17 cellular contexts compared by ENCODE assay signal in the genomic region with DNA sequence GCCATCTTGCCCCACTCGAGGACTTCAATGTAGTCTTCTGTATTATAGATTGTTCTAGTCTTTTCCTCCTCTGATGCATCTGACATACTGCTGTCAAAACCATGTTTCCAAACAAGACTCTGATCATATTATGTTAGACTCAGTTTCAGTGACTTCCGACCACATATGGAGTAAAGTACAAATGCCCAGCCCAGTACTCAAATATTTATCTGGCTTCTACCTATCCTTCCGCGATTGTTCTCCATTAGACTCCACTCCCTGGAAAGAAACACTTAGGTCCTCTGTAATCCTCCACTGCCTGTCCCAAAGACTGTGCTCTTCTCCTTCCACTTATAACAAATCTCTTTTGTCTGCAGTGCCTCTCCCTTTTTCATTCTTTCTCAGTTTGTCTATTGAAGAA.
"Had no signal": no experiment of that assay in that cellular context is flagged by ENCODE, and none has a peak within 500 bp of the region (broad histone marks: within the 10 kb centered on the region; RNA-seq: fewer than 3 reads in every experiment).

No MANE protein-coding gene starts in this region.

- H3K9me3 ChIP-seq: esophagus muscularis mucosa, pancreas had no signal

- H3K9me3 Mint-ChIP-seq: activated B cell treated with CpG ODN at 0.5 μM for 24 hours; activated T-cell treated with anti-CD3 and anti-CD28 coated beads, Interleukin-2, amount 50 U/mL, for 72 hours had no signal

- ATAC-seq: activated CD8-positive, alpha-beta T cell treated with anti-CD3 and anti-CD28 coated beads for 36 hours; activated naive CD4-positive, alpha-beta T cell treated with anti-CD3 and anti-CD28 coated beads, Interleukin-2, amount 50 U/mL, for 72 hours; activated T-cell treated with anti-CD3 and anti-CD28 coated beads, Interleukin-2, amount 50 U/mL, for 72 hours; left ventricle myocardium superior had no signal

- H3K27ac ChIP-seq: esophagus muscularis mucosa, neural progenitor cell, pancreas had no signal

- H3K9ac ChIP-seq: neural progenitor cell had no signal

- H3K4me1 ChIP-seq: pancreas had no signal

- H3K4me3 ChIP-seq: esophagus muscularis mucosa, neural progenitor cell, pancreas had no signal

- H3K27ac Mint-ChIP-seq: activated B cell treated with CpG ODN at 0.5 μM for 24 hours; activated CD8-positive, alpha-beta T cell treated with anti-CD3 and anti-CD28 coated beads for 36 hours; activated naive CD4-positive, alpha-beta T cell treated with anti-CD3 and anti-CD28 coated beads, Interleukin-2, amount 50 U/mL, for 72 hours; activated T-cell treated with anti-CD3 and anti-CD28 coated beads, Interleukin-2, amount 50 U/mL, for 72 hours; neural progenitor cell had no signal

- H3K27me3 Mint-ChIP-seq: activated B cell treated with CpG ODN at 0.5 μM for 24 hours had no signal

- H2AFZ ChIP-seq: neural progenitor cell had no signal

- H3K27me3 ChIP-seq: esophagus muscularis mucosa, neural progenitor cell, pancreas had no signal

- H3K4me2 ChIP-seq: neural progenitor cell had no signal

- H3K4me3 Mint-ChIP-seq: activated B cell treated with CpG ODN at 0.5 μM for 24 hours; activated CD8-positive, alpha-beta T cell treated with anti-CD3 and anti-CD28 coated beads for 36 hours; activated T-cell treated with anti-CD3 and anti-CD28 coated beads, Interleukin-2, amount 50 U/mL, for 72 hours; neural progenitor cell had no signal

- H3K36me3 Mint-ChIP-seq: activated naive CD4-positive, alpha-beta T cell treated with anti-CD3 and anti-CD28 coated beads, Interleukin-2, amount 50 U/mL, for 72 hours; neural progenitor cell had no signal

- H3K4me1 Mint-ChIP-seq: activated B cell treated with CpG ODN at 0.5 μM for 24 hours had no signal

- DNase-seq: activated B cell treated with CpG ODN at 0.5 μM for 24 hours; activated CD4-positive, alpha-beta T cell treated with anti-CD3 and anti-CD28 coated beads for 48 hours; activated CD8-positive, alpha-beta memory T cell treated with anti-CD3 and anti-CD28 coated beads, Interleukin-2, amount 50 U/mL, for 4 hours; activated CD8-positive, alpha-beta T cell treated with anti-CD3 and anti-CD28 coated beads for 36 hours; activated gamma-delta T cell; activated T-cell treated with anti-CD3 and anti-CD28 coated beads, Interleukin-2, amount 50 U/mL, for 72 hours; hippocampal formation; kidney; left ventricle myocardium superior; pancreas; stimulated activated CD4-positive, alpha-beta T cell treated with anti-CD3 and anti-CD28 coated beads, Interleukin-4, amount 100 ng/mL, for 24 hours; stimulated activated naive CD4-positive, alpha-beta T cell; substantia nigra; T-helper 2 cell had no signal

- H3K36me3 ChIP-seq: esophagus muscularis mucosa, neural progenitor cell, pancreas had no signal
